In genomic region chr11:64086263-64086938, GRCh38 we compare ENCODE assay signal across 11 cellular contexts. TPM values are rescaled to one million over a fixed set of nuclear protein-coding genes. Genes with fewer than 3 reads are reported as not detected.
DNase-seq lines count a peak whose midpoint lies in the region; ATAC-seq and TF ChIP-seq lines count a peak whose summit lies in the region.
"Had no signal": no experiment of that assay in that cellular context is flagged by ENCODE, and none has a peak within 500 bp of the region (broad histone marks: within the 10 kb centered on the region; RNA-seq: fewer than 3 reads in every experiment).

No MANE protein-coding gene starts in this region.

- no peak for TF ChIP-seq CTCF in Caco-2 (IDR thresholded peaks at IDR 0.05; ENCODE audit: insufficient read depth in 1 of 2, low read depth in 1 of 2, low read length in 1 of 2, severe bottlenecking in 1 of 2, unreplicated experiment in 1 of 2)
- no peak for TF ChIP-seq CTCF in fibroblast of mammary gland (conservative IDR thresholded peaks at IDR 0.05; ENCODE audit: control insufficient read depth, insufficient read depth, low read depth, low read length)
- TF ChIP-seq CTCF in psoas muscle (IDR thresholded peaks at IDR 0.05), result no peak

- POLR2A ChIA-PET in Caco-2 (lab: Charles Lee), result interaction anchor here (0.6 kb wide), 1 partner anchor 223 kb away, joined by 6 read pairs; no protein-coding TSS in a partner anchor

- H3K27me3 ChIP-seq in Caco-2 (replicated peaks; ENCODE audit: control insufficient read depth, insufficient read depth, low read length) (no peaks in the 10 kb centered on the region), psoas muscle (ENCODE audit: insufficient read depth in 3 of 3, low read length in 2 of 3) (no peaks in the 10 kb centered on the region)

- DNase-seq in Caco-2 (peak in 1 of 2 experiments; percentile 15), NCI-H128 (lab: John Stamatoyannopoulos, UW; ENCODE audit: unreplicated experiment) (peak; percentile 23), fibroblast of mammary gland (ENCODE audit: low read depth) (peak; percentile 54), psoas muscle (peak; percentile 70 to 90), UCSD-AML1 (lab: John Stamatoyannopoulos, UW; ENCODE audit: unreplicated experiment) (no peak)
- no peak for DNase-seq in activated naive CD4-positive, alpha-beta T cell (lab: John Stamatoyannopoulos, UW)
- DNase-seq: activated CD4-positive, alpha-beta memory T cell treated with anti-CD3 and anti-CD28 coated beads, Interleukin-2, amount 10 ng/mL, durations not matched to agents 7 days and 5 days; amniotic stem cell; lower lobe of right lung had no signal

- no peak overlapping the region for H3K4me3 Mint-ChIP-seq in Caco-2 (ENCODE audit: unreplicated experiment)
- H3K4me3 Mint-ChIP-seq: activated CD4-positive, alpha-beta memory T cell treated with anti-CD3 and anti-CD28 coated beads, Interleukin-2, amount 10 ng/mL, durations not matched to agents 7 days and 5 days had no signal

- H3K4me1 ChIP-seq in Caco-2 (peaks cover 10% of the 10 kb centered on the region), psoas muscle (peaks cover 43% of the 10 kb centered on the region)

- H3K36me3 Mint-ChIP-seq in Caco-2 (ENCODE audit: insufficient read depth, unreplicated experiment), result peaks cover 3% of the 10 kb centered on the region

- H3K27ac ChIP-seq in psoas muscle, result peak overlapping the region; percentile 36
- H3K27ac ChIP-seq: lower lobe of right lung had no signal

- no peaks in the 10 kb centered on the region for H3K27me3 Mint-ChIP-seq in Caco-2 (ENCODE audit: insufficient read depth, unreplicated experiment)
- H3K27me3 Mint-ChIP-seq: activated CD4-positive, alpha-beta memory T cell treated with anti-CD3 and anti-CD28 coated beads, Interleukin-2, amount 10 ng/mL, durations not matched to agents 7 days and 5 days had no signal

- peak overlapping the region; percentile 4 for H3K27ac Mint-ChIP-seq in Caco-2 (ENCODE audit: unreplicated experiment)
- H3K27ac Mint-ChIP-seq: activated CD4-positive, alpha-beta memory T cell treated with anti-CD3 and anti-CD28 coated beads, Interleukin-2, amount 10 ng/mL, durations not matched to agents 7 days and 5 days had no signal

- CTCF ChIA-PET in Caco-2 (lab: Charles Lee), result interaction anchor here (1.3 kb wide), 1 partner anchor 63 kb away, joined by 6 read pairs; no protein-coding TSS in a partner anchor

- ATAC-seq in psoas muscle (peak; percentile 71 to 87 (median 82)), GM21529 (IDR thresholded peaks at IDR 0.05; ENCODE audit: unreplicated experiment) (no peak), HG03354 (IDR thresholded peaks at IDR 0.05; ENCODE audit: poor library complexity, severe bottlenecking, unreplicated experiment) (no peak)
- ATAC-seq: lower lobe of right lung had no signal

- peaks cover 7% of the 10 kb centered on the region for H3K4me1 Mint-ChIP-seq in Caco-2 (ENCODE audit: low read depth, unreplicated experiment)

- BruUV-seq in Caco-2 (replicated peaks; lab: Mats Ljungman, UMichigan), result no TSS peak

- H3K36me3 ChIP-seq in Caco-2 (ENCODE audit: control insufficient read depth, insufficient read depth, low read length), result no peaks in the 10 kb centered on the region
- H3K36me3 ChIP-seq in psoas muscle (ENCODE audit: insufficient read depth in 1 of 2, low read depth in 1 of 2), result no peaks in the 10 kb centered on the region
- H3K36me3 ChIP-seq: lower lobe of right lung had no signal

- WGBS in psoas muscle, 3 donors, result 47 to 62% (median 49%) methylated on average over 15 of the region's 15 CpGs

- H3K9me3 Mint-ChIP-seq in Caco-2 (ENCODE audit: unreplicated experiment), result no peaks in the 10 kb centered on the region
- H3K9me3 Mint-ChIP-seq: activated CD4-positive, alpha-beta memory T cell treated with anti-CD3 and anti-CD28 coated beads, Interleukin-2, amount 10 ng/mL, durations not matched to agents 7 days and 5 days had no signal

- no peak overlapping the region for H3K4me3 ChIP-seq in Caco-2 (ENCODE audit: low read depth, low read length)
- H3K4me3 ChIP-seq in fibroblast of mammary gland (ENCODE audit: control insufficient read depth, low read depth, low read length), result no peak overlapping the region
- H3K4me3 ChIP-seq in psoas muscle, result no peak overlapping the region
- H3K4me3 ChIP-seq: lower lobe of right lung had no signal

- intact Hi-C loops in Caco-2 (cut with micrococcal nuclease; ENCODE audit: unreplicated experiment), result no loop called here
- intact Hi-C loops in psoas muscle (cut with DNase I), result no loop called here

- H3K9me3 ChIP-seq in Caco-2 (no peaks in the 10 kb centered on the region), psoas muscle (no peaks in the 10 kb centered on the region)
- H3K9me3 ChIP-seq: lower lobe of right lung had no signal

RNA-seq across cellular contexts. Expression of gene FLRT1, which starts 50.7 kb away (rescaled TPM):
- total RNA-seq in Caco-2 (2022) (0.14 and 0.39 TPM in 2 replicates), psoas muscle (under 1 TPM in 3 of 4 donors, not detected in 1; 0.08 to 0.10 (median 0.08) TPM)
- under 1 TPM in 2 of 3 donors, not detected in 1; 0.03 to 0.05 TPM for polyA plus RNA-seq in psoas muscle
- total RNA-seq: lower lobe of right lung had no signal

Comparison
In these comparisons a context has a peak if more than half of its experiments do, and no peak if none do; other contexts are left out.
1. DNase-seq: peak in NCI-H128 (single experiment), fibroblast of mammary gland (single experiment) and psoas muscle (2 of 2); none in UCSD-AML1 (single experiment) and activated naive CD4-positive, alpha-beta T cell (0 of 4).
2. ATAC-seq: peak in psoas muscle (4 of 4); none in GM21529 (single experiment) and HG03354 (single experiment).